8 cellular contexts compared by ENCODE assay signal in the genomic region with DNA sequence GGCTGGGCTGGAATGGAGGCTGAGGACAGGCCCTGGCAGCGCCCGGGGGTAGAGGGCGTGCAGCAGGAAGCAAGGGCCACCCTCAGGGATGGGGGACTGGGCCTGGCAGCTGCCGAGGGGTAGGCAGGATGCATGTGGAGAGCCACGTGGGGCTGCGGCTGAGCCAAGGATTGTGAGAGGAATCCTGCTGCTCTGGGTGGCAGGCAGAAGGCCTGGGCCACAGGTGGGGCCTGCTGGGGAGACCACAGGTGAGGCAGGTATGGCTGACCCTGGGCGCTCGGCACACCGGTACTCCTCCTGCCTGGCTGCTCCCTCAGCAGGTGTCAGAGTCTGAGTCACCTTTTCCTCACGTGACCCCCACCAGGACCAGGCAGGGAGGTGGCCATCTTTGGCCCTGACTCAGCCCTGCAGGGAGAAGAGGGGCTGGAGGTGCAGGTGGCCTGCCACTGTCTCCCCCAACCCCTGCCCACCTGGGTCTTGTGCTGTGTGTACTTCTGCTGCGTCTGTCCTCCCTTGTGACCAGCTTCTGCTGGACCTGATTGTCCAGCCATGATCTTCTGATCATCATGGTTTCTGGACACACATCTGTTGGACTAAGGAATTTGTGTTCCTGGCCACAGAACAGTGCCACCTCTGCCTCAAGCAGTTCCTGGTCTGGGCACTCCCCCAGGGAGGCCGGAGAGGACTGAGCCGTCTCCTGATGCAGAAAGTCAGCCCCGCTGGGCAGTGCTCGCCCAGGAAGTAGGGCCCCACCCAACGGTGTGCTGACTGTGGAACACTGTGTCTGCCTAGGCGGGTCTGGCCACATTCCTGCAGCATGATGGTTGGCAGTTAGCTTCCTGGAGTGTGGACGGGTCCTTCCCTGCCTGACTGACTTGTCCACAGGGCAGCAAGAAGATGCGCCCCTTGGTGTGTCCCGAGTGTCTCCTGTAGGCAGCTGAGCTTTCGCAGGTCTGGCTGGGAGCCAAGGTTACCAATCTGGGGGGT. TPM values are rescaled to one million over a fixed set of nuclear protein-coding genes. Genes with fewer than 3 reads are reported as not detected.
DNase-seq lines count a peak whose midpoint lies in the region; TF ChIP-seq lines count a peak whose summit lies in the region.

No MANE protein-coding gene starts in this region.

- H3K27me3 Mint-ChIP-seq in Calu3 (ENCODE audit: unreplicated experiment), result no peaks in the 10 kb centered on the region
- H3K27me3 Mint-ChIP-seq in activated T-helper 2 cell treated with anti-CD3 and anti-CD28 coated beads, Interferon-gamma antibody, Interleukin-2, Interleukin-4, amounts not matched to agents 10 μg/mL and 5 μg/mL and 100 μg/mL, durations not matched to agents 14 hours and 24 hours and 36 hours (ENCODE audit: low read depth), result no peaks in the 10 kb centered on the region

- H3K27me3 ChIP-seq in MG63 (no peaks in the 10 kb centered on the region), left ventricle myocardium inferior (ENCODE audit: low read depth) (no peaks in the 10 kb centered on the region)

- in situ Hi-C loops in GM13977 (cut with MboI; ENCODE audit: low pct_unique_long_range_greater_than_20kb, low sequenced_read_pairs, unreplicated experiment), result no loop called here

- peak overlapping the region; percentile 63 for H3K4me3 Mint-ChIP-seq in Calu3 (ENCODE audit: low read depth, unreplicated experiment)
- H3K4me3 Mint-ChIP-seq in activated T-helper 2 cell treated with anti-CD3 and anti-CD28 coated beads, Interferon-gamma antibody, Interleukin-2, Interleukin-4, amounts not matched to agents 10 μg/mL and 5 μg/mL and 100 μg/mL, durations not matched to agents 14 hours and 24 hours and 36 hours (ENCODE audit: low read depth), result no peak overlapping the region

- H3K4me3 ChIP-seq in MG63 (no peak overlapping the region), left ventricle myocardium inferior (no peak overlapping the region)

- no peaks in the 10 kb centered on the region for H3K9me3 Mint-ChIP-seq in Calu3 (ENCODE audit: low read depth, unreplicated experiment)
- no peaks in the 10 kb centered on the region for H3K9me3 Mint-ChIP-seq in activated T-helper 2 cell treated with anti-CD3 and anti-CD28 coated beads, Interferon-gamma antibody, Interleukin-2, Interleukin-4, amounts not matched to agents 10 μg/mL and 5 μg/mL and 100 μg/mL, durations not matched to agents 14 hours and 24 hours and 36 hours

- CTCF ChIA-PET in Calu3 (lab: Charles Lee), result no interaction called here

- H3K36me3 ChIP-seq in MG63, result peaks cover 29% of the 10 kb centered on the region
- H3K36me3 ChIP-seq in left ventricle myocardium inferior, result peaks cover 37% of the 10 kb centered on the region

- peaks cover 46% of the 10 kb centered on the region for H3K4me1 ChIP-seq in left ventricle myocardium inferior

- peak; percentile 96 for DNase-seq in Calu3
- DNase-seq in MG63, result peak; percentile 92
- DNase-seq in activated T-helper 2 cell treated with anti-CD3 and anti-CD28 coated beads, Interferon-gamma antibody, Interleukin-2, Interleukin-4, amounts not matched to agents 10 μg/mL and 5 μg/mL and 100 μg/mL, durations not matched to agents 14 hours and 24 hours and 36 hours (ENCODE audit: low spot score), result no peak
- no peak for DNase-seq in left ventricle myocardium inferior
- DNase-seq in stimulated activated CD4-positive, alpha-beta T cell treated with anti-CD3 and anti-CD28 coated beads, Interleukin-4, amount 100 ng/mL, for 1 hour, result peak; percentile 34
- DNase-seq in occipital lobe (lab: John Stamatoyannopoulos, UW), result no peak
- no peak for DNase-seq in NCI-H82 treated with DMSO at 0.1 percent for 48 hours (lab: John Stamatoyannopoulos, UW; ENCODE audit: unreplicated experiment)
- DNase-seq in GM13977 (ENCODE audit: low spot score), result no peak

- H3K27ac ChIP-seq in left ventricle myocardium inferior (replicated peaks), result peak overlapping the region; percentile 59

- no peaks in the 10 kb centered on the region for H3K9me3 ChIP-seq in MG63
- no peaks in the 10 kb centered on the region for H3K9me3 ChIP-seq in left ventricle myocardium inferior (replicated peaks)

- peak overlapping the region; percentile 95 for H3K27ac Mint-ChIP-seq in Calu3 (ENCODE audit: unreplicated experiment)
- H3K27ac Mint-ChIP-seq in activated T-helper 2 cell treated with anti-CD3 and anti-CD28 coated beads, Interferon-gamma antibody, Interleukin-2, Interleukin-4, amounts not matched to agents 10 μg/mL and 5 μg/mL and 100 μg/mL, durations not matched to agents 14 hours and 24 hours and 36 hours, result peak overlapping the region; percentile 28

- peaks cover 26% of the 10 kb centered on the region for H3K4me1 Mint-ChIP-seq in Calu3 (ENCODE audit: low read depth, unreplicated experiment)
- H3K4me1 Mint-ChIP-seq in activated T-helper 2 cell treated with anti-CD3 and anti-CD28 coated beads, Interferon-gamma antibody, Interleukin-2, Interleukin-4, amounts not matched to agents 10 μg/mL and 5 μg/mL and 100 μg/mL, durations not matched to agents 14 hours and 24 hours and 36 hours (ENCODE audit: low read depth), result peaks cover 9% of the 10 kb centered on the region

- peaks cover 54% of the 10 kb centered on the region for H3K36me3 Mint-ChIP-seq in Calu3 (ENCODE audit: insufficient read depth, unreplicated experiment)
- H3K36me3 Mint-ChIP-seq in activated T-helper 2 cell treated with anti-CD3 and anti-CD28 coated beads, Interferon-gamma antibody, Interleukin-2, Interleukin-4, amounts not matched to agents 10 μg/mL and 5 μg/mL and 100 μg/mL, durations not matched to agents 14 hours and 24 hours and 36 hours (ENCODE audit: low read depth), result peaks cover 20% of the 10 kb centered on the region

- TSS peak; percentile 32 for BruUV-seq in Calu3 (replicated peaks; lab: Mats Ljungman, UMichigan)

- TF ChIP-seq CTCF in Calu3 (IDR thresholded peaks at IDR 0.05; ENCODE audit: unreplicated experiment) (no peak), left ventricle myocardium inferior (IDR thresholded peaks at IDR 0.05; ENCODE audit: borderline replicate concordance) (no peak), GM13977 (IDR thresholded peaks at IDR 0.05; ENCODE audit: extremely low read depth, insufficient read depth, missing control alignments) (no peak)

- intact Hi-C loops in Calu3 (cut with micrococcal nuclease; ENCODE audit: unreplicated experiment) (no loop called here), left ventricle myocardium inferior (cut with micrococcal nuclease) (no loop called here)
- intact Hi-C loops in activated T-helper 2 cell treated with anti-CD3 and anti-CD28 coated beads, Interferon-gamma antibody, Interleukin-2, Interleukin-4, amounts not matched to agents 10 μg/mL and 5 μg/mL and 100 μg/mL, durations not matched to agents 14 hours and 24 hours and 36 hours (cut with micrococcal nuclease), result no loop called here

RNA-seq across cellular contexts. Expression of gene ARRDC1, which starts 6.4 kb away (rescaled TPM):
- 86.4 and 93.7 TPM in 2 replicates for total RNA-seq in Calu3 (2022)
- 11.9 and 36.0 TPM in 2 replicates for total RNA-seq in MG63 (2014; rRNA removed; shearing (Covaris generic); ENCODE audit: low replicate concordance)
- 71.1 and 73.1 TPM in 2 replicates for total RNA-seq in activated T-helper 2 cell treated with anti-CD3 and anti-CD28 coated beads, Interferon-gamma antibody, Interleukin-2, Interleukin-4, amounts not matched to agents 10 μg/mL and 5 μg/mL and 100 μg/mL, durations not matched to agents 14 hours and 24 hours and 36 hours
- 16.2 TPM for total RNA-seq in left ventricle myocardium inferior
- total RNA-seq in occipital lobe, result 9.5 TPM

RNA-seq across cellular contexts. Expression of gene EHMT1, which starts 6.9 kb away (rescaled TPM):
- total RNA-seq in Calu3 (2022) (56.0 and 61.7 TPM in 2 replicates), left ventricle myocardium inferior (31.3 TPM), occipital lobe (68.3 TPM)
- 64.5 and 157 TPM in 2 replicates for total RNA-seq in MG63 (2014; rRNA removed; shearing (Covaris generic); ENCODE audit: low replicate concordance)
- 96.5 and 103 TPM in 2 replicates for total RNA-seq in activated T-helper 2 cell treated with anti-CD3 and anti-CD28 coated beads, Interferon-gamma antibody, Interleukin-2, Interleukin-4, amounts not matched to agents 10 μg/mL and 5 μg/mL and 100 μg/mL, durations not matched to agents 14 hours and 24 hours and 36 hours

RNA-seq across cellular contexts. Expression of gene ZMYND19, which starts 21.6 kb away (rescaled TPM):
- total RNA-seq in Calu3 (2022), result 30.0 and 31.7 TPM in 2 replicates
- total RNA-seq in MG63 (2014; rRNA removed; shearing (Covaris generic); ENCODE audit: low replicate concordance), result 19.0 and 33.8 TPM in 2 replicates
- 72.4 and 74.4 TPM in 2 replicates for total RNA-seq in activated T-helper 2 cell treated with anti-CD3 and anti-CD28 coated beads, Interferon-gamma antibody, Interleukin-2, Interleukin-4, amounts not matched to agents 10 μg/mL and 5 μg/mL and 100 μg/mL, durations not matched to agents 14 hours and 24 hours and 36 hours
- 11.6 TPM for total RNA-seq in left ventricle myocardium inferior
- 17.9 TPM for total RNA-seq in occipital lobe

RNA-seq across cellular contexts. Expression of gene DPH7, which starts 33.2 kb away (rescaled TPM):
- total RNA-seq in Calu3 (2022), result 29.7 and 30.2 TPM in 2 replicates
- total RNA-seq in MG63 (2014; rRNA removed; shearing (Covaris generic); ENCODE audit: low replicate concordance), result 28.8 and 69.1 TPM in 2 replicates
- 43.2 and 46.2 TPM in 2 replicates for total RNA-seq in activated T-helper 2 cell treated with anti-CD3 and anti-CD28 coated beads, Interferon-gamma antibody, Interleukin-2, Interleukin-4, amounts not matched to agents 10 μg/mL and 5 μg/mL and 100 μg/mL, durations not matched to agents 14 hours and 24 hours and 36 hours
- 18.0 TPM for total RNA-seq in left ventricle myocardium inferior
- 26.5 TPM for total RNA-seq in occipital lobe

Comparison
In these comparisons a context has a peak if more than half of its experiments do, and no peak if none do; other contexts are left out.
1. DNase-seq: peak in Calu3 (single experiment), MG63 (single experiment) and stimulated activated CD4-positive, alpha-beta T cell treated with anti-CD3 and anti-CD28 coated beads, Interleukin-4, amount 100 ng/mL, for 1 hour (single experiment); none in activated T-helper 2 cell treated with anti-CD3 and anti-CD28 coated beads, Interferon-gamma antibody, Interleukin-2, Interleukin-4, amounts not matched to agents 10 μg/mL and 5 μg/mL and 100 μg/mL, durations not matched to agents 14 hours and 24 hours and 36 hours (single experiment), left ventricle myocardium inferior (single experiment), occipital lobe (single experiment), NCI-H82 treated with DMSO at 0.1 percent for 48 hours (single experiment) and GM13977 (single experiment).